In the genomic region with DNA sequence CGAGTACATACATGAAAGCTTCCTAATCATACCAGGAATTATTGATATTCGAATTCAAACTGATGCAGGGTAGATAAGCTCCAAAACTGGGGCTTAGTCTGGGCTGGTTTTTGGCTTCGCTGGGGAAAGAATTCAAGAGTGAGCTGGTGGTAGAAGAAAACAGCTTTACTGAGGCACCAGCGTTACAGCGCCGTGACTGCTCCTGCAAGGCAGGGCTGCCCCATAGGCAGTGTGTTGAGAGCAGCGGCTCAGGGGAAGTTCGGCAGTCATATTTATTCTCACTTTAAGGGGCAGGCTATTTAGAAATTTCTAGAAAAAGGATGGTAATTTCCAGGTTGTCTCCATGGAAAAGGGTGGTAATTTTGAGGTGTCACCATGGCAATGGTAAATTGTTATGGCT, we compare ENCODE assay signal across 1 cellular context.
TF ChIP-seq lines count a peak whose summit lies in the region.

No MANE protein-coding gene starts in this region.

TF ChIP-seq in GM23338, 12 proteins besides CTCF, POLR2A, EP300 and RAD21 (continued from another document):
- TF ChIP-seq ZNF462 (CRISPR knock-in tag; IDR thresholded peaks at IDR 0.05): no peak
- TF ChIP-seq ZNF331 (CRISPR knock-in tag; IDR thresholded peaks at IDR 0.05; ENCODE audit: low read depth): no peak
- TF ChIP-seq EZH2phosphoT487 (IDR thresholded peaks at IDR 0.05; ENCODE audit: unreplicated experiment): no peak
- TF ChIP-seq NANOG (IDR thresholded peaks at IDR 0.05; ENCODE audit: borderline replicate concordance): no peak
- TF ChIP-seq POLR2AphosphoS5 (IDR thresholded peaks at IDR 0.05; ENCODE audit: low read depth): no peak
- no peak for TF ChIP-seq ETS1 (IDR thresholded peaks at IDR 0.05)
- no peak for TF ChIP-seq REST (IDR thresholded peaks at IDR 0.05; ENCODE audit: unreplicated experiment)
- no peak for TF ChIP-seq STAT1 (IDR thresholded peaks at IDR 0.05; ENCODE audit: unreplicated experiment)
- no peak for TF ChIP-seq JUNB (IDR thresholded peaks at IDR 0.05; ENCODE audit: unreplicated experiment)
- no peak for TF ChIP-seq ZNF114 (CRISPR knock-in tag; IDR thresholded peaks at IDR 0.05)
- no peak for TF ChIP-seq CREB1 (CRISPR knock-in tag; IDR thresholded peaks at IDR 0.05; ENCODE audit: low read depth)
